Comparison of ENCODE assay signal across 29 cellular contexts in the genomic region with DNA sequence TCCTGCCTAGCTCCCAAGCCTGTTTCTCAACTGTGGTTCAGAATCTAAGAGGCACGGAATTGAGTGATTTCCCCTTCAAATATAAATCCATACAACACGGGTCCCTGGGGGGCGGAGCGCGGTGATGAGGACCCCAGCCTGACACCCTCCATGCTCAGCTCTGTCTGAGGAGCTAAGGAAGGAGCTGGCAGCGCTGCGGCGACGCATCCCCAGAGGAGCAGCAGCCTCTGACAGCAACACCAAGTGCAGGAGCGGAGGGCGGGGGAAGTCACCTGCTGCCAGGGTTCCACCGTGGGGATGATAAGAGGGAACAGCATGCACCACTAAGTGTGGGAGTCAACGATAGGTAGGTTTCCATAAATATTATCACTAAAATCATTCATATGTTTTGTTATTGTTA.
"Had no signal": no experiment of that assay in that cellular context is flagged by ENCODE, and none has a peak within 500 bp of the region (broad histone marks: within the 10 kb centered on the region; RNA-seq: fewer than 3 reads in every experiment).

No MANE protein-coding gene starts in this region.

- H3K36me3 ChIP-seq: stomach, suprapubic skin, thoracic aorta, thyroid gland, tibial artery, tibial nerve, transverse colon, upper lobe of left lung, upper lobe of right lung, uterus, vagina had no signal

- H3K27ac ChIP-seq: stomach, suprapubic skin, testis, thoracic aorta, thyroid gland, tibial artery, tibial nerve, transverse colon, upper lobe of left lung, upper lobe of right lung, uterus, vagina had no signal

- H3K36me3 Mint-ChIP-seq: stimulated activated effector memory CD8-positive, alpha-beta T cell treated with anti-CD3 and anti-CD28 coated beads, Interleukin-12 subunit alpha, Interleukin-12 subunit beta, amount 100 ng/mL, for 72 hours; stimulated activated memory B cell treated with anti-CD40 and anti-IgM and Interleukin-4, amounts not matched to agents 10 μg/mL and 1 μg/mL and 100 μg/mL, for 72 hours; stimulated activated naive B cell treated with anti-CD40 and anti-IgM and Interleukin-4, amounts not matched to agents 10 μg/mL and 1 μg/mL and 100 μg/mL, for 72 hours; type B pancreatic cell had no signal

- H3K27me3 Mint-ChIP-seq: stimulated activated memory B cell treated with anti-CD40 and anti-IgM and Interleukin-4, amounts not matched to agents 10 μg/mL and 1 μg/mL and 100 μg/mL, for 72 hours; stimulated activated naive CD8-positive, alpha-beta T cell treated with anti-CD3 and anti-CD28 coated beads, Interleukin-15, amount 100 ng/mL, for 72 hours; stimulated activated naive CD8-positive, alpha-beta T cell treated with anti-CD3 and anti-CD28 coated beads, Interleukin-15, Interleukin-2, amounts not matched to agents 100 ng/mL and 50 ng/mL, for 24 hours had no signal

- H3K4me3 Mint-ChIP-seq: stimulated activated effector memory CD8-positive, alpha-beta T cell treated with anti-CD3 and anti-CD28 coated beads, Interleukin-12 subunit alpha, Interleukin-12 subunit beta, amount 100 ng/mL, for 72 hours; stimulated activated memory B cell treated with anti-CD40 and anti-IgM and Interleukin-4, amounts not matched to agents 10 μg/mL and 1 μg/mL and 100 μg/mL, for 72 hours; stimulated activated naive B cell treated with anti-CD40 and anti-IgM and Interleukin-4, amounts not matched to agents 10 μg/mL and 1 μg/mL and 100 μg/mL, for 72 hours; stimulated activated naive CD8-positive, alpha-beta T cell treated with anti-CD3 and anti-CD28 coated beads, Interleukin-15, amount 100 ng/mL, for 72 hours; stimulated activated naive CD8-positive, alpha-beta T cell treated with anti-CD3 and anti-CD28 coated beads, Interleukin-15, Interleukin-2, amounts not matched to agents 100 ng/mL and 50 ng/mL, for 24 hours; type B pancreatic cell had no signal

- H3K27me3 ChIP-seq: stomach, suprapubic skin, testis, thyroid gland, tibial artery, tibial nerve, transverse colon, upper lobe of left lung, upper lobe of right lung, uterus, vagina had no signal

- DNase-seq: stimulated activated CD4-positive, alpha-beta T cell treated with anti-CD3 and anti-CD28 coated beads, Interleukin-2, amount 100 ng/mL, for 48 hours; stimulated activated CD4-positive, alpha-beta T cell treated with anti-CD3 and anti-CD28 coated beads, Interleukin-4, amount 100 ng/mL, for 1 hour; stimulated activated CD4-positive, alpha-beta T cell treated with anti-CD3 and anti-CD28 coated beads, Interleukin-4, amount 100 ng/mL, for 24 hours; stimulated activated CD4-positive, alpha-beta T cell treated with anti-CD3 and anti-CD28 coated beads, Interleukin-4, amount 100 ng/mL, for 4 hours; stimulated activated CD8-positive, alpha-beta memory T cell treated with anti-CD3 and anti-CD28 coated beads, Interleukin-4, amount 100 ng/mL, for 48 hours; stimulated activated naive B cell treated with anti-CD40 and anti-IgM and Interleukin-4, amounts not matched to agents 10 μg/mL and 1 μg/mL and 100 μg/mL, for 72 hours; stimulated activated naive CD4-positive, alpha-beta T cell; stimulated activated naive CD4-positive, alpha-beta T cell treated with Interleukin-2 at 50 U/mL for 16 hours; stimulated activated naive CD8-positive, alpha-beta T cell treated with anti-CD3 and anti-CD28 coated beads, Interleukin-15, amount 100 ng/mL, for 72 hours; stimulated activated naive CD8-positive, alpha-beta T cell treated with anti-CD3 and anti-CD28 coated beads, Interleukin-15, Interleukin-2, amounts not matched to agents 100 U/mL and 50 U/mL, for 24 hours; stomach; substantia nigra; testis; thyroid gland; tibial artery; transverse colon; trophoblast cell; upper lobe of right lung; uterus had no signal

- H3K9me3 Mint-ChIP-seq: stimulated activated memory B cell treated with anti-CD40 and anti-IgM and Interleukin-4, amounts not matched to agents 10 μg/mL and 1 μg/mL and 100 μg/mL, for 72 hours; type B pancreatic cell had no signal

- H3K9me3 ChIP-seq: suprapubic skin, testis, thoracic aorta, thyroid gland, tibial artery, tibial nerve, transverse colon, upper lobe of left lung, upper lobe of right lung, uterus, vagina had no signal

- H3K4me1 Mint-ChIP-seq: stimulated activated effector memory CD8-positive, alpha-beta T cell treated with anti-CD3 and anti-CD28 coated beads, Interleukin-12 subunit alpha, Interleukin-12 subunit beta, amount 100 ng/mL, for 72 hours; stimulated activated memory B cell treated with anti-CD40 and anti-IgM and Interleukin-4, amounts not matched to agents 10 μg/mL and 1 μg/mL and 100 μg/mL, for 72 hours; stimulated activated naive B cell treated with anti-CD40 and anti-IgM and Interleukin-4, amounts not matched to agents 10 μg/mL and 1 μg/mL and 100 μg/mL, for 72 hours; stimulated activated naive CD8-positive, alpha-beta T cell treated with anti-CD3 and anti-CD28 coated beads, Interleukin-15, amount 100 ng/mL, for 72 hours had no signal

- FAIRE-seq: urothelium cell line had no signal

- ATAC-seq: stimulated activated effector memory CD8-positive, alpha-beta T cell treated with anti-CD3 and anti-CD28 coated beads, Interleukin-12 subunit alpha, Interleukin-12 subunit beta, amount 100 ng/mL, for 72 hours; stimulated activated memory B cell treated with anti-CD40 and anti-IgM and Interleukin-4, amounts not matched to agents 10 μg/mL and 1 μg/mL and 100 μg/mL, for 72 hours; stimulated activated naive B cell treated with anti-CD40 and anti-IgM and Interleukin-4, amounts not matched to agents 10 μg/mL and 1 μg/mL and 100 μg/mL, for 72 hours; stimulated activated naive CD8-positive, alpha-beta T cell treated with anti-CD3 and anti-CD28 coated beads, Interleukin-15, amount 100 ng/mL, for 72 hours; stimulated activated naive CD8-positive, alpha-beta T cell treated with anti-CD3 and anti-CD28 coated beads, Interleukin-15, Interleukin-2, amounts not matched to agents 100 U/mL and 50 U/mL, for 24 hours; upper lobe of right lung had no signal

- H3K4me3 ChIP-seq: stomach, suprapubic skin, testis, thoracic aorta, thyroid gland, tibial artery, tibial nerve, transverse colon, upper lobe of left lung, upper lobe of right lung, uterus, vagina had no signal

- H3K27ac Mint-ChIP-seq: stimulated activated effector memory CD8-positive, alpha-beta T cell treated with anti-CD3 and anti-CD28 coated beads, Interleukin-12 subunit alpha, Interleukin-12 subunit beta, amount 100 ng/mL, for 72 hours; stimulated activated memory B cell treated with anti-CD40 and anti-IgM and Interleukin-4, amounts not matched to agents 10 μg/mL and 1 μg/mL and 100 μg/mL, for 72 hours; stimulated activated naive B cell treated with anti-CD40 and anti-IgM and Interleukin-4, amounts not matched to agents 10 μg/mL and 1 μg/mL and 100 μg/mL, for 72 hours; stimulated activated naive CD8-positive, alpha-beta T cell treated with anti-CD3 and anti-CD28 coated beads, Interleukin-15, amount 100 ng/mL, for 72 hours; stimulated activated naive CD8-positive, alpha-beta T cell treated with anti-CD3 and anti-CD28 coated beads, Interleukin-15, Interleukin-2, amounts not matched to agents 100 ng/mL and 50 ng/mL, for 24 hours; type B pancreatic cell had no signal

- H3K4me1 ChIP-seq: stomach, suprapubic skin, testis, thyroid gland, tibial artery, tibial nerve, transverse colon, upper lobe of left lung, upper lobe of right lung, uterus, vagina had no signal
